1 cellular context compared by ENCODE assay signal in the genomic region with DNA sequence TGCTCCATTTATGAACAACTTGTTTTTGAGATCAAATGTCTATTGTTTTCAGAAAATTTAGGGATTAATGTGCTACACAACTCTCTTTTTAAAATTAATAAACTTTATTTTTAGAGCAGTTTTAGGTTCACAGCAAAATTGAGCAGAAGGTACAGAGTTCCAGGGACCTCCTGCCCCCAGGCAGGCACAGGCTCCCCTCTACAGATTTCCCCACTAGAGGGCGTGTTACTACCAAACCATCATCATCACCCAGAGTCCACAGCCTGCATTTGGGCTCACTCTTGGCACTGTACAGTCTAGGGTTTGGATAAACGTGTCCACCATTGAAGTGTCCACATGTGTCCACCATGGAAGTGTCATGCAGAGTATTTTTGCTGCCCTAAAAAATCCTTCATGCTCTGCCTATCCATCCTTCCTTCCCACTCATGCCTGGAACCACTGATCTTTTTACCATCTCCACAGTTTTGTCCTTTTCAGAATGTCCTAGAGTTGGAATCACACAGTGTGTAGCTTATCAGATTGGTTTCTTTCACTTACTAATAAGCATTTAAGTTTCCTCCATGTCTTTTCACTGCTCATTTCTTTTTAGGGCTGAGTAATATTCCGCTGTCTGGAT.
TF ChIP-seq lines count a peak whose summit lies in the region.

No MANE protein-coding gene starts in this region.

TF ChIP-seq in WTC11, 78 proteins besides CTCF, POLR2A, EP300 and RAD21 (continued from another document):
- TF ChIP-seq ZNF532 (CRISPR knock-in tag; IDR thresholded peaks at IDR 0.05; ENCODE audit: borderline replicate concordance) (no peak), TCF7 (CRISPR knock-in tag; IDR thresholded peaks at IDR 0.05; ENCODE audit: low read depth) (no peak), JUN (CRISPR knock-in tag; IDR thresholded peaks at IDR 0.05) (no peak), ZBTB21 (CRISPR knock-in tag; IDR thresholded peaks at IDR 0.05; ENCODE audit: borderline replicate concordance) (no peak), GTF2I (CRISPR knock-in tag; conservative IDR thresholded peaks at IDR 0.05) (no peak), ZNF263 (CRISPR knock-in tag; IDR thresholded peaks at IDR 0.05; ENCODE audit: low read depth) (no peak), JAZF1 (CRISPR knock-in tag; IDR thresholded peaks at IDR 0.05) (no peak), ZBTB43 (CRISPR knock-in tag; IDR thresholded peaks at IDR 0.05) (no peak)
- TF ChIP-seq, protein P1, sequence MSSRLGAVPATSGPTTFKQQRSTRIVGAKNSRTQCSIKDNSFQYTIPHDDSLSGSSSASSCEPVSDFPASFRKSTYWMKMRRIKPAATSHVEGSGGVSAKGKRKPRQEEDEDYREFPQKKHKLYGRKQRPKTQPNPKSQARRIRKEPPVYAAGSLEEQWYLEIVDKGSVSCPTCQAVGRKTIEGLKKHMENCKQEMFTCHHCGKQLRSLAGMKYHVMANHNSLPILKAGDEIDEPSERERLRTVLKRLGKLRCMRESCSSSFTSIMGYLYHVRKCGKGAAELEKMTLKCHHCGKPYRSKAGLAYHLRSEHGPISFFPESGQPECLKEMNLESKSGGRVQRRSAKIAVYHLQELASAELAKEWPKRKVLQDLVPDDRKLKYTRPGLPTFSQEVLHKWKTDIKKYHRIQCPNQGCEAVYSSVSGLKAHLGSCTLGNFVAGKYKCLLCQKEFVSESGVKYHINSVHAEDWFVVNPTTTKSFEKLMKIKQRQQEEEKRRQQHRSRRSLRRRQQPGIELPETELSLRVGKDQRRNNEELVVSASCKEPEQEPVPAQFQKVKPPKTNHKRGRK (CRISPR knock-in tag; IDR thresholded peaks at IDR 0.05; ENCODE audit: borderline replicate concordance) = no peak
- TF ChIP-seq, protein P2, sequence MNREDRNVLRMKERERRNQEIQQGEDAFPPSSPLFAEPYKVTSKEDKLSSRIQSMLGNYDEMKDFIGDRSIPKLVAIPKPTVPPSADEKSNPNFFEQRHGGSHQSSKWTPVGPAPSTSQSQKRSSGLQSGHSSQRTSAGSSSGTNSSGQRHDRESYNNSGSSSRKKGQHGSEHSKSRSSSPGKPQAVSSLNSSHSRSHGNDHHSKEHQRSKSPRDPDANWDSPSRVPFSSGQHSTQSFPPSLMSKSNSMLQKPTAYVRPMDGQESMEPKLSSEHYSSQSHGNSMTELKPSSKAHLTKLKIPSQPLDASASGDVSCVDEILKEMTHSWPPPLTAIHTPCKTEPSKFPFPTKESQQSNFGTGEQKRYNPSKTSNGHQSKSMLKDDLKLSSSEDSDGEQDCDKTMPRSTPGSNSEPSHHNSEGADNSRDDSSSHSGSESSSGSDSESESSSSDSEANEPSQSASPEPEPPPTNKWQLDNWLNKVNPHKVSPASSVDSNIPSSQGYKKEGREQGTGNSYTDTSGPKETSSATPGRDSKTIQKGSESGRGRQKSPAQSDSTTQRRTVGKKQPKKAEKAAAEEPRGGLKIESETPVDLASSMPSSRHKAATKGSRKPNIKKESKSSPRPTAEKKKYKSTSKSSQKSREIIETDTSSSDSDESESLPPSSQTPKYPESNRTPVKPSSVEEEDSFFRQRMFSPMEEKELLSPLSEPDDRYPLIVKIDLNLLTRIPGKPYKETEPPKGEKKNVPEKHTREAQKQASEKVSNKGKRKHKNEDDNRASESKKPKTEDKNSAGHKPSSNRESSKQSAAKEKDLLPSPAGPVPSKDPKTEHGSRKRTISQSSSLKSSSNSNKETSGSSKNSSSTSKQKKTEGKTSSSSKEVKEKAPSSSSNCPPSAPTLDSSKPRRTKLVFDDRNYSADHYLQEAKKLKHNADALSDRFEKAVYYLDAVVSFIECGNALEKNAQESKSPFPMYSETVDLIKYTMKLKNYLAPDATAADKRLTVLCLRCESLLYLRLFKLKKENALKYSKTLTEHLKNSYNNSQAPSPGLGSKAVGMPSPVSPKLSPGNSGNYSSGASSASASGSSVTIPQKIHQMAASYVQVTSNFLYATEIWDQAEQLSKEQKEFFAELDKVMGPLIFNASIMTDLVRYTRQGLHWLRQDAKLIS (CRISPR knock-in tag; IDR thresholded peaks at IDR 0.05; ENCODE audit: borderline replicate concordance) = no peak
- TF ChIP-seq, protein P3, sequence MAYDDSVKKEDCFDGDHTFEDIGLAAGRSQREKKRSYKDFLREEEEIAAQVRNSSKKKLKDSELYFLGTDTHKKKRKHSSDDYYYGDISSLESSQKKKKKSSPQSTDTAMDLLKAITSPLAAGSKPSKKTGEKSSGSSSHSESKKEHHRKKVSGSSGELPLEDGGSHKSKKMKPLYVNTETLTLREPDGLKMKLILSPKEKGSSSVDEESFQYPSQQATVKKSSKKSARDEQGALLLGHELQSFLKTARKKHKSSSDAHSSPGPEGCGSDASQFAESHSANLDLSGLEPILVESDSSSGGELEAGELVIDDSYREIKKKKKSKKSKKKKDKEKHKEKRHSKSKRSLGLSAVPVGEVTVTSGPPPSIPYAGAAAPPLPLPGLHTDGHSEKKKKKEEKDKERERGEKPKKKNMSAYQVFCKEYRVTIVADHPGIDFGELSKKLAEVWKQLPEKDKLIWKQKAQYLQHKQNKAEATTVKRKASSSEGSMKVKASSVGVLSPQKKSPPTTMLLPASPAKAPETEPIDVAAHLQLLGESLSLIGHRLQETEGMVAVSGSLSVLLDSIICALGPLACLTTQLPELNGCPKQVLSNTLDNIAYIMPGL (CRISPR knock-in tag; IDR thresholded peaks at IDR 0.05) = no peak
- TF ChIP-seq, protein P4, sequence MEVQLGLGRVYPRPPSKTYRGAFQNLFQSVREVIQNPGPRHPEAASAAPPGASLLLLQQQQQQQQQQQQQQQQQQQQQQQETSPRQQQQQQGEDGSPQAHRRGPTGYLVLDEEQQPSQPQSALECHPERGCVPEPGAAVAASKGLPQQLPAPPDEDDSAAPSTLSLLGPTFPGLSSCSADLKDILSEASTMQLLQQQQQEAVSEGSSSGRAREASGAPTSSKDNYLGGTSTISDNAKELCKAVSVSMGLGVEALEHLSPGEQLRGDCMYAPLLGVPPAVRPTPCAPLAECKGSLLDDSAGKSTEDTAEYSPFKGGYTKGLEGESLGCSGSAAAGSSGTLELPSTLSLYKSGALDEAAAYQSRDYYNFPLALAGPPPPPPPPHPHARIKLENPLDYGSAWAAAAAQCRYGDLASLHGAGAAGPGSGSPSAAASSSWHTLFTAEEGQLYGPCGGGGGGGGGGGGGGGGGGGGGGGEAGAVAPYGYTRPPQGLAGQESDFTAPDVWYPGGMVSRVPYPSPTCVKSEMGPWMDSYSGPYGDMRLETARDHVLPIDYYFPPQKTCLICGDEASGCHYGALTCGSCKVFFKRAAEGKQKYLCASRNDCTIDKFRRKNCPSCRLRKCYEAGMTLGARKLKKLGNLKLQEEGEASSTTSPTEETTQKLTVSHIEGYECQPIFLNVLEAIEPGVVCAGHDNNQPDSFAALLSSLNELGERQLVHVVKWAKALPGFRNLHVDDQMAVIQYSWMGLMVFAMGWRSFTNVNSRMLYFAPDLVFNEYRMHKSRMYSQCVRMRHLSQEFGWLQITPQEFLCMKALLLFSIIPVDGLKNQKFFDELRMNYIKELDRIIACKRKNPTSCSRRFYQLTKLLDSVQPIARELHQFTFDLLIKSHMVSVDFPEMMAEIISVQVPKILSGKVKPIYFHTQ (CRISPR knock-in tag; IDR thresholded peaks at IDR 0.05) = no peak
- TF ChIP-seq, protein P5, sequence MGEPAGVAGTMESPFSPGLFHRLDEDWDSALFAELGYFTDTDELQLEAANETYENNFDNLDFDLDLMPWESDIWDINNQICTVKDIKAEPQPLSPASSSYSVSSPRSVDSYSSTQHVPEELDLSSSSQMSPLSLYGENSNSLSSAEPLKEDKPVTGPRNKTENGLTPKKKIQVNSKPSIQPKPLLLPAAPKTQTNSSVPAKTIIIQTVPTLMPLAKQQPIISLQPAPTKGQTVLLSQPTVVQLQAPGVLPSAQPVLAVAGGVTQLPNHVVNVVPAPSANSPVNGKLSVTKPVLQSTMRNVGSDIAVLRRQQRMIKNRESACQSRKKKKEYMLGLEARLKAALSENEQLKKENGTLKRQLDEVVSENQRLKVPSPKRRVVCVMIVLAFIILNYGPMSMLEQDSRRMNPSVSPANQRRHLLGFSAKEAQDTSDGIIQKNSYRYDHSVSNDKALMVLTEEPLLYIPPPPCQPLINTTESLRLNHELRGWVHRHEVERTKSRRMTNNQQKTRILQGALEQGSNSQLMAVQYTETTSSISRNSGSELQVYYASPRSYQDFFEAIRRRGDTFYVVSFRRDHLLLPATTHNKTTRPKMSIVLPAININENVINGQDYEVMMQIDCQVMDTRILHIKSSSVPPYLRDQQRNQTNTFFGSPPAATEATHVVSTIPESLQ (CRISPR knock-in tag; IDR thresholded peaks at IDR 0.05) = no peak
TF ChIP-seq in WTC11: peak in this region for 0.
